Comparison of ENCODE assay signal across 8 cellular contexts in genomic region chr18:48932462-48932818, GRCh38. TPM values are rescaled to one million over a fixed set of nuclear protein-coding genes. Genes with fewer than 3 reads are reported as not detected.
A peak's percentile ranks its signal among the peaks of the same experiment; 100 is the strongest.
DNase-seq lines count a peak whose midpoint lies in the region; ATAC-seq and TF ChIP-seq lines count a peak whose summit lies in the region.
"Had no signal": no experiment of that assay in that cellular context is flagged by ENCODE, and none has a peak within 500 bp of the region (broad histone marks: within the 10 kb centered on the region; RNA-seq: fewer than 3 reads in every experiment).

No MANE protein-coding gene starts in this region.

- peak overlapping the region; percentile 98 for H3K27ac ChIP-seq in RWPE2 (ENCODE audit: poor library complexity, severe bottlenecking)
- peak overlapping the region; percentile 99 for H3K27ac ChIP-seq in epithelial cell of prostate
- H3K27ac ChIP-seq in skeletal muscle tissue (ENCODE audit: low read depth, low read length): peak overlapping the region; percentile 96

- ATAC-seq in RWPE2 (ENCODE audit: low read depth): no peak
- ATAC-seq in HG02970 (IDR thresholded peaks at IDR 0.05; ENCODE audit: low FRiP score, unreplicated experiment): no peak

- DNase-seq in GM12864 (ENCODE audit: low read depth) (no peak), RWPE2 (ENCODE audit: low spot score) (no peak), epithelial cell of prostate (ENCODE audit: low read depth, low spot score) (no peak), hepatic stellate cell (ENCODE audit: low spot score) (no peak), NCI-H69 (lab: John Stamatoyannopoulos, UW) (no peak)
- DNase-seq: cortex of kidney had no signal

- peaks cover 76% of the 10 kb centered on the region for H3K4me1 ChIP-seq in RWPE2 (ENCODE audit: insufficient read depth, poor library complexity, severe bottlenecking)
- peaks cover 93 to 99% (median 94%) of the 10 kb centered on the region in 3 donors for H3K4me1 ChIP-seq in skeletal muscle tissue (ENCODE audit: control insufficient read depth in 3 of 3, insufficient read depth in 3 of 3, low read length in 3 of 3)

- peak overlapping the region in 1 of 3 donors; percentile 54 for H3K9ac ChIP-seq in skeletal muscle tissue (ENCODE audit: low read depth in 1 of 3, low read length in 3 of 3)

- H3K36me3 ChIP-seq in RWPE2 (ENCODE audit: low read depth) (no peaks in the 10 kb centered on the region; the same call in 1 of the 2 replicates), skeletal muscle tissue (ENCODE audit: control insufficient read depth in 3 of 3, insufficient read depth in 3 of 3, low read length in 3 of 3) (no peaks in the 10 kb centered on the region)

- TF ChIP-seq CTCF in GM12864 (IDR thresholded peaks at IDR 0.05; ENCODE audit: low read depth, low read length, missing control alignments) (no peak), RWPE2 (IDR thresholded peaks at IDR 0.05; ENCODE audit: poor library complexity, severe bottlenecking) (no peak)

- peak overlapping the region; percentile 29 for H3K4me3 ChIP-seq in GM12864 (ENCODE audit: low read depth, low read length)
- H3K4me3 ChIP-seq in RWPE2 (ENCODE audit: severe bottlenecking): no peak overlapping the region
- H3K4me3 ChIP-seq in skeletal muscle tissue (ENCODE audit: low read length in 3 of 3): no peak overlapping the region

- H3K27me3 ChIP-seq in RWPE2 (ENCODE audit: insufficient read depth, poor library complexity, severe bottlenecking) (no peaks in the 10 kb centered on the region), skeletal muscle tissue (ENCODE audit: control insufficient read depth in 3 of 3, insufficient read depth in 3 of 3, low read length in 3 of 3) (no peaks in the 10 kb centered on the region)

- H3K9me3 ChIP-seq in RWPE2 (ENCODE audit: severe bottlenecking) (no peaks in the 10 kb centered on the region), skeletal muscle tissue (ENCODE audit: control insufficient read depth in 3 of 3, low read length in 3 of 3) (no peaks in the 10 kb centered on the region)

RNA-seq across cellular contexts. Expression of gene SMAD7, which starts 18.3 kb away (rescaled TPM):
- 8.9 TPM for total RNA-seq in skeletal muscle tissue
